In genomic region chr5:66694036-66694435, GRCh38 we compare ENCODE assay signal across 12 cellular contexts.
DNase-seq lines count a peak whose midpoint lies in the region; ATAC-seq and TF ChIP-seq lines count a peak whose summit lies in the region.
"Had no signal": no experiment of that assay in that cellular context is flagged by ENCODE, and none has a peak within 500 bp of the region (broad histone marks: within the 10 kb centered on the region; RNA-seq: fewer than 3 reads in every experiment).

No MANE protein-coding gene starts in this region.

- H3K27ac ChIP-seq in thyroid gland = no peak overlapping the region
- no peak overlapping the region for H3K27ac ChIP-seq in left lung
- H3K27ac ChIP-seq: BLaER1 treated with 17β-estradiol and CSF1 and Interleukin-3, amounts not matched to agents 10 nM and 100 nM had no signal

- in situ Hi-C loops in astrocyte of the spinal cord (cut with HindIII; ENCODE audit: low sequenced_read_pairs) = no loop called here

- peak; percentile 3 for DNase-seq in EH (ENCODE audit: low read depth)
- DNase-seq in M059J (ENCODE audit: low read depth) = peak; percentile 1
- peak; percentile 11 for DNase-seq in astrocyte of the spinal cord (ENCODE audit: low read depth, low spot score)
- DNase-seq in thyroid gland = peak; percentile 10 to 17
- DNase-seq in activated naive CD4-positive, alpha-beta T cell treated with anti-CD3 and anti-CD28 coated beads, Interleukin-2, amount 50 U/mL, for 16 hours = no peak
- no peak for DNase-seq in left lung
- no peak for DNase-seq in medulla oblongata (ENCODE audit: extremely low spot score)
- DNase-seq: Calu3; CD8-positive, alpha-beta T cell; DMS79 treated with DMSO at 0.1 percent for 48 hours; H9 had no signal

- no peaks in the 10 kb centered on the region for H3K36me3 ChIP-seq in thyroid gland
- H3K36me3 ChIP-seq in left lung = no peaks in the 10 kb centered on the region
- H3K36me3 ChIP-seq: BLaER1 treated with 17β-estradiol and CSF1 and Interleukin-3, amounts not matched to agents 10 nM and 100 nM had no signal

- no peaks in the 10 kb centered on the region for H3K4me1 ChIP-seq in thyroid gland
- H3K4me1 ChIP-seq in left lung = no peaks in the 10 kb centered on the region
- H3K4me1 ChIP-seq: BLaER1 treated with 17β-estradiol and CSF1 and Interleukin-3, amounts not matched to agents 10 nM and 100 nM had no signal

- intact Hi-C loops in thyroid gland (cut with DNase I) = no loop called here
- intact Hi-C loops in left lung (cut with DNase I) = no loop called here

- 74 to 75% methylated on average over 3 of the region's 3 CpGs for WGBS in thyroid gland, 2 donors

- H3K4me3 ChIP-seq in astrocyte of the spinal cord (ENCODE audit: low read depth, low read length) (no peak overlapping the region), thyroid gland (replicated peaks in 1 of 3) (no peak overlapping the region), left lung (no peak overlapping the region)
- H3K4me3 ChIP-seq: BLaER1 treated with 17β-estradiol and CSF1 and Interleukin-3, amounts not matched to agents 10 nM and 100 nM had no signal

- no peaks in the 10 kb centered on the region for H3K9me3 ChIP-seq in thyroid gland
- H3K9me3 ChIP-seq in left lung = no peaks in the 10 kb centered on the region

- no peak for TF ChIP-seq POLR2A in thyroid gland (IDR thresholded peaks at IDR 0.05)

- TF ChIP-seq CTCF in astrocyte of the spinal cord (IDR thresholded peaks at IDR 0.05; ENCODE audit: low read depth, low read length) (no peak), thyroid gland (IDR thresholded peaks at IDR 0.05) (no peak), left lung (IDR thresholded peaks at IDR 0.05) (no peak)

- no peaks in the 10 kb centered on the region for H3K27me3 ChIP-seq in thyroid gland
- no peaks in the 10 kb centered on the region for H3K27me3 ChIP-seq in left lung
- H3K27me3 ChIP-seq: BLaER1 treated with 17β-estradiol and CSF1 and Interleukin-3, amounts not matched to agents 10 nM and 100 nM had no signal

- no peak for ATAC-seq in left lung
- ATAC-seq: CD8-positive, alpha-beta T cell had no signal

Comparison
In these comparisons a context has a peak if more than half of its experiments do, and no peak if none do; other contexts are left out.
1. DNase-seq: peak in EH (single experiment), M059J (single experiment), astrocyte of the spinal cord (single experiment) and thyroid gland (2 of 2); none in activated naive CD4-positive, alpha-beta T cell treated with anti-CD3 and anti-CD28 coated beads, Interleukin-2, amount 50 U/mL, for 16 hours (single experiment), left lung (0 of 2) and medulla oblongata (single experiment).